Comparison of ENCODE assay signal across 8 cellular contexts in genomic region chr6:118893095-118893881, GRCh38. TPM values are rescaled to one million over a fixed set of nuclear protein-coding genes. Genes with fewer than 3 reads are reported as not detected.
DNase-seq lines count a peak whose midpoint lies in the region; ATAC-seq, FAIRE-seq and TF ChIP-seq lines count a peak whose summit lies in the region.

No MANE protein-coding gene starts in this region.

- H3K4me1 ChIP-seq in GM12878 (ENCODE audit: control insufficient read depth, insufficient read depth, low read length), result peaks cover 11% of the 10 kb centered on the region

- peak overlapping the region; percentile 72 for H3K9ac ChIP-seq in GM12878 (ENCODE audit: control insufficient read depth, insufficient read depth, low read length)

- FAIRE-seq in GM12878 (lab: Jason Lieb, UNC), result no peak

- TF ChIP-seq POLR2A in GM12878 (IDR thresholded peaks at IDR 0.05; ENCODE audit: low read depth, low read length), result no peak

- TSS peak; percentile 53 for BruUV-seq in GM12878 (replicated peaks; lab: Mats Ljungman, UMichigan)

- peak; percentile 13 for ATAC-seq in GM21576 (IDR thresholded peaks at IDR 0.05; ENCODE audit: unreplicated experiment)
- ATAC-seq in GM12878, result peak; percentile 3; the same call in 1 of the 3 replicates

- SMC1A ChIA-PET in GM12878 (lab: Charles Lee; ENCODE audit: uncharacterized antibody, unreplicated experiment), result interaction anchor here (0.7 to 4.0 kb wide), 9 partner anchors 8 to 453 kb away, joined by 3 to 37 read pairs (median 3); partner anchors contain the start of gene MCM9

- intact Hi-C loops in GM12878 (cut with micrococcal nuclease; ENCODE audit: unreplicated experiment), result loop anchor here (5.0 to 10.0 kb wide), 5 partner anchors 81 to 452 kb away; partner anchors contain the start of genes CEP85L and MAN1A1

- peaks cover 63% of the 10 kb centered on the region for H3K79me2 ChIP-seq in GM12878 (ENCODE audit: control insufficient read depth, insufficient read depth, low read length)

- POLR2A ChIA-PET in GM12878 (lab: Charles Lee), result interaction anchor here (3.3 to 4.3 kb wide), 2 partner anchors 13 to 41 kb away, joined by 14 to 26 read pairs; partner anchors contain the start of gene MCM9

- peak overlapping the region; percentile 69 for H3K4me3 ChIP-seq in GM12878

- RAD21 ChIA-PET in GM12878 (lab: Charles Lee; ENCODE audit: unreplicated experiment), result interaction anchor here (1.4 to 4.1 kb wide), 3 partner anchors 11 to 217 kb away, joined by 5 to 34 read pairs (median 5); partner anchors contain the start of gene MCM9

- in situ Hi-C loops in GM12878 (cut with MboI), result no loop called here

- H3K9me3 ChIP-seq in GM12878 (replicated peaks; ENCODE audit: control insufficient read depth, insufficient read depth, low read length), result no peaks in the 10 kb centered on the region

- no peak for TF ChIP-seq CTCF in GM12878 (IDR thresholded peaks at IDR 0.05 in 2 of 3, conservative IDR thresholded peaks at IDR 0.05 in 1 of 3; ENCODE audit: control insufficient read depth in 2 of 3, extremely low read depth in 1 of 3, insufficient read depth in 1 of 3, low read depth in 3 of 3, low read length in 3 of 3)

- no peaks in the 10 kb centered on the region for H3K27me3 ChIP-seq in GM12878 (replicated peaks in 1 of 2; ENCODE audit: control insufficient read depth in 2 of 2, insufficient read depth in 2 of 2, low read length in 1 of 2)

- peak; percentile 97 for DNase-seq in DMS79 treated with DMSO at 0.1 percent for 48 hours (lab: John Stamatoyannopoulos, UW)
- DNase-seq in KG1 (lab: John Stamatoyannopoulos, UW), result peak; percentile 91
- peak; percentile 63 for DNase-seq in RPMI8226
- DNase-seq in GM12878 (ENCODE audit: low read depth, low spot score), result no peak
- peak; percentile 70 for DNase-seq in iris pigment epithelial cell (ENCODE audit: low read depth)
- DNase-seq in stimulated activated CD4-positive, alpha-beta T cell treated with anti-CD3 and anti-CD28 coated beads, Interleukin-15, amount 100 ng/mL, for 24 hours, result peak; percentile 39
- DNase-seq in occipital lobe (lab: John Stamatoyannopoulos, UW), result no peak

- H3K4me2 ChIP-seq in GM12878 (ENCODE audit: control insufficient read depth, insufficient read depth), result peak overlapping the region; percentile 80

- TF ChIP-seq RAD21 in GM12878 (IDR thresholded peaks at IDR 0.05; ENCODE audit: insufficient read depth, low read depth, low read length), result no peak

- TF ChIP-seq EP300 in GM12878 (IDR thresholded peaks at IDR 0.05; ENCODE audit: borderline replicate concordance in 1 of 2, control insufficient read depth in 1 of 2, low read depth in 2 of 2, low read length in 2 of 2), result no peak

- peak overlapping the region; percentile 75 for H3K27ac ChIP-seq in GM12878 (ENCODE audit: control insufficient read depth, insufficient read depth)

- H3K36me3 ChIP-seq in GM12878 (ENCODE audit: control insufficient read depth in 2 of 2, insufficient read depth in 2 of 2, low read length in 1 of 2), result no peaks in the 10 kb centered on the region

- H2AFZ ChIP-seq in GM12878 (ENCODE audit: control insufficient read depth, low read depth, low read length), result peak overlapping the region; percentile 90

- WGBS in GM12878 (ENCODE audit: insufficient coverage, insufficient replicate concordance, low lambda C conversion rate, missing lambda C conversion rate), result 3% methylated on average over 20 of the region's 20 CpGs

- H4K20me1 ChIP-seq in GM12878 (ENCODE audit: control insufficient read depth, insufficient read depth), result no peaks in the 10 kb centered on the region

- CTCF ChIA-PET in GM12878 (lab: Yijun Ruan, JAX), result interaction anchor here (0.7 to 3.0 kb wide), 5 partner anchors 10 to 255 kb away, joined by 3 to 8 read pairs (median 4); no protein-coding TSS in a partner anchor

TF ChIP-seq in GM12878, 131 proteins besides CTCF, POLR2A, EP300 and RAD21 (continues in another document):
- TF ChIP-seq RCOR1 (conservative IDR thresholded peaks at IDR 0.05; ENCODE audit: low read depth, low read length), result no peak
- peak; percentile 89; the same call in 1 of the 2 replicates for TF ChIP-seq PAX8 (IDR thresholded peaks at IDR 0.05)
- peak; percentile 92; the same call in 1 of the 2 replicates for TF ChIP-seq NBN (IDR thresholded peaks at IDR 0.05)
- 0 out of 2 replicates have a peak, but pooled peaks have one; percentile 27 for TF ChIP-seq RAD51 (IDR thresholded peaks at IDR 0.05)
- peak; percentile 47 for TF ChIP-seq ATF7 (IDR thresholded peaks at IDR 0.05; ENCODE audit: low read depth)
- TF ChIP-seq CBFB (IDR thresholded peaks at IDR 0.05; ENCODE audit: low read depth), result no peak
- no peak for TF ChIP-seq SMARCA5 (IDR thresholded peaks at IDR 0.05)
- TF ChIP-seq MYB (IDR thresholded peaks at IDR 0.05; ENCODE audit: borderline replicate concordance, low read depth, low read length), result no peak
- TF ChIP-seq ZNF207 (IDR thresholded peaks at IDR 0.05; ENCODE audit: borderline replicate concordance), result no peak
- no peak for TF ChIP-seq MYC (IDR thresholded peaks at IDR 0.05; ENCODE audit: insufficient read depth, insufficient read length, insufficient replicate concordance, low read length, severe bottlenecking)
- TF ChIP-seq E4F1 (IDR thresholded peaks at IDR 0.05; ENCODE audit: borderline replicate concordance, partially characterized antibody), result peak; percentile 96
- TF ChIP-seq KAT2A (conservative IDR thresholded peaks at IDR 0.05; ENCODE audit: control insufficient read depth, low read depth, low read length), result no peak

RNA-seq across cellular contexts. Expression of gene ASF1A, which starts 0.7 kb away (rescaled TPM):
- total RNA-seq in GM12878 (2013; cell fraction: nucleolus; rRNA removed), result 11.9 and 12.6 TPM in 2 replicates
- total RNA-seq in GM12878 (2014; rRNA removed) (34.7 and 42.2 TPM in 2 replicates), GM12878 (2014; rRNA removed; fragmentation: Illumina TruSeq; extraction: Trizol) (34.0 and 35.7 TPM in 2 replicates), GM12878 (2021) (37.2 and 41.1 TPM in 2 replicates), occipital lobe (42.7 TPM)
- polyA plus RNA-seq in GM12878 (2011; ENCODE audit: low read depth), result 6.2 TPM
- polyA plus RNA-seq in GM12878 (2011; rRNA removed) (25.8 and 39.0 TPM in 2 replicates), GM12878 (2014; fragmentation: Illumina TruSeq; extraction: Trizol) (28.3 and 35.5 TPM in 2 replicates), GM12878 (2014; fragmentation: Nextera tagmentation; extraction: Ambion mirVana) (10 to 100 TPM; 25.3 to 26.0 TPM), GM12878 (2014; rRNA removed) (21.4 and 23.7 TPM in 2 replicates), GM12878 (2016; fragmentation: Nextera tagmentation; extraction: Ambion mirVana) (100 to 1,000 TPM in 1 of 2 experiments, 10 to 100 TPM in 1; 92.8 to 103 TPM)
- polyA plus RNA-seq in GM12878 (2011; cell fraction: cytosol; rRNA removed), result 6.7 and 9.5 TPM in 2 replicates
- 9.9 and 11.9 TPM in 2 replicates for polyA plus RNA-seq in GM12878 (2011; cell fraction: nucleus; rRNA removed)
- 12.4 and 12.8 TPM in 2 replicates for polyA plus RNA-seq in GM12878 (2012)
- polyA minus RNA-seq in GM12878 (2011; rRNA and poly(A)+ RNA removed), result 7.1 and 10.8 TPM in 2 replicates
- polyA minus RNA-seq in GM12878 (2011; cell fraction: cytosol; rRNA and poly(A)+ RNA removed), result 6.5 and 9.6 TPM in 2 replicates
- polyA minus RNA-seq in GM12878 (2011; cell fraction: nucleus; rRNA and poly(A)+ RNA removed), result 7.9 and 12.1 TPM in 2 replicates

RNA-seq across cellular contexts. Expression of gene MCM9, which starts 41.7 kb away (rescaled TPM):
- total RNA-seq in GM12878 (2013; cell fraction: nucleolus; rRNA removed), result 54.2 and 62.2 TPM in 2 replicates
- total RNA-seq in GM12878 (2014; rRNA removed) (9.8 and 11.2 TPM in 2 replicates), GM12878 (2014; rRNA removed; fragmentation: Illumina TruSeq; extraction: Trizol) (10.0 and 10.5 TPM in 2 replicates), GM12878 (2021) (11.4 and 11.7 TPM in 2 replicates), occipital lobe (7.8 TPM)
- polyA plus RNA-seq in GM12878 (2011; ENCODE audit: low read depth), result 5.3 TPM
- polyA plus RNA-seq in GM12878 (2011; rRNA removed) (7.3 and 10.5 TPM in 2 replicates), GM12878 (2014; fragmentation: Illumina TruSeq; extraction: Trizol) (9.2 and 9.7 TPM in 2 replicates), GM12878 (2014; fragmentation: Nextera tagmentation; extraction: Ambion mirVana) (1 to 10 TPM; 3.4 to 4.1 TPM), GM12878 (2014; rRNA removed) (7.6 and 8.9 TPM in 2 replicates), GM12878 (2016; fragmentation: Nextera tagmentation; extraction: Ambion mirVana) (10 to 100 TPM; 15.8 to 18.5 TPM)
- 3.0 and 4.6 TPM in 2 replicates for polyA plus RNA-seq in GM12878 (2011; cell fraction: cytosol; rRNA removed)
- 15.8 and 18.9 TPM in 2 replicates for polyA plus RNA-seq in GM12878 (2011; cell fraction: nucleus; rRNA removed)
- polyA plus RNA-seq in GM12878 (2012), result 6.2 and 8.4 TPM in 2 replicates
- 14.3 and 15.5 TPM in 2 replicates for polyA minus RNA-seq in GM12878 (2011; rRNA and poly(A)+ RNA removed)
- polyA minus RNA-seq in GM12878 (2011; cell fraction: cytosol; rRNA and poly(A)+ RNA removed), result 1.9 and 4.4 TPM in 2 replicates
- polyA minus RNA-seq in GM12878 (2011; cell fraction: nucleus; rRNA and poly(A)+ RNA removed), result 23.6 and 37.4 TPM in 2 replicates

Comparison
In these comparisons a context has a peak if more than half of its experiments do, and no peak if none do; other contexts are left out.
1. DNase-seq: peak in DMS79 treated with DMSO at 0.1 percent for 48 hours (single experiment), KG1 (single experiment), RPMI8226 (single experiment), iris pigment epithelial cell (single experiment) and stimulated activated CD4-positive, alpha-beta T cell treated with anti-CD3 and anti-CD28 coated beads, Interleukin-15, amount 100 ng/mL, for 24 hours (single experiment); none in GM12878 (single experiment) and occipital lobe (single experiment).